Comparison of ENCODE assay signal across 17 cellular contexts in genomic region chr6:83257791-83258190, GRCh38.
DNase-seq lines count a peak whose midpoint lies in the region; ATAC-seq, FAIRE-seq and TF ChIP-seq lines count a peak whose summit lies in the region.
"Had no signal": no experiment of that assay in that cellular context is flagged by ENCODE, and none has a peak within 500 bp of the region (broad histone marks: within the 10 kb centered on the region; RNA-seq: fewer than 3 reads in every experiment).

No MANE protein-coding gene starts in this region.

- no peak overlapping the region for H3K27ac Mint-ChIP-seq in GM23338
- H3K27ac Mint-ChIP-seq: B cell; CD8-positive, alpha-beta T cell had no signal

- DNase-seq in A673 (ENCODE audit: low spot score), result no peak
- DNase-seq in M059J (ENCODE audit: low read depth), result peak; percentile 44
- peak; percentile 6 for DNase-seq in amniotic epithelial cell (ENCODE audit: low read depth)
- DNase-seq in myocyte (ENCODE audit: low read depth), result peak; percentile 26
- no peak for DNase-seq in stimulated activated CD8-positive, alpha-beta memory T cell treated with anti-CD3 and anti-CD28 coated beads, Interleukin-4, amount 100 ng/mL, for 48 hours
- DNase-seq in GM23338 (ENCODE audit: low spot score), result no peak
- no peak for DNase-seq in GM12892 (ENCODE audit: insufficient read length)
- no peak for DNase-seq in activated effector memory CD4-positive, alpha-beta T cell treated with Interleukin-2 at 50 U/mL for 16 hours
- DNase-seq: 8988T; Calu3; CD8-positive, alpha-beta T cell; DMS79 treated with DMSO at 0.1 percent for 48 hours; GF-D8; HCEC 1CT had no signal

- ATAC-seq in GM23338, result no peak
- ATAC-seq: CD8-positive, alpha-beta T cell had no signal

- peaks cover 8% of the 10 kb centered on the region for H3K36me3 ChIP-seq in A673 (ENCODE audit: insufficient read depth, low read length, poor library complexity, severe bottlenecking)
- H3K36me3 ChIP-seq in GM23338 (ENCODE audit: insufficient read depth), result no peaks in the 10 kb centered on the region
- H3K36me3 ChIP-seq: BLaER1 treated with 17β-estradiol and CSF1 and Interleukin-3, amounts not matched to agents 10 nM and 100 nM had no signal

- TF ChIP-seq POLR2A in GM12892 (IDR thresholded peaks at IDR 0.05; ENCODE audit: low read depth, low read length), result no peak

- no peaks in the 10 kb centered on the region for H3K27me3 ChIP-seq in A673 (replicated peaks; ENCODE audit: insufficient read depth, low read depth, low read length, poor library complexity)
- no peaks in the 10 kb centered on the region for H3K27me3 ChIP-seq in GM23338 (ENCODE audit: insufficient read depth)
- H3K27me3 ChIP-seq: BLaER1 treated with 17β-estradiol and CSF1 and Interleukin-3, amounts not matched to agents 10 nM and 100 nM had no signal

- no peaks in the 10 kb centered on the region for H3K9me3 Mint-ChIP-seq in GM23338
- H3K9me3 Mint-ChIP-seq: CD8-positive, alpha-beta T cell had no signal

- POLR2A ChIA-PET in A673 (lab: Charles Lee; ENCODE audit: low non-redundant PET), result no interaction called here

- CTCF ChIA-PET in A673 (lab: Charles Lee), result no interaction called here

- TF ChIP-seq CTCF in A673 (conservative IDR thresholded peaks at IDR 0.05; ENCODE audit: low read depth, low read length), result no peak
- TF ChIP-seq CTCF in GM23338 (conservative IDR thresholded peaks at IDR 0.05; ENCODE audit: low read depth in 2 of 2), result no peak

- intact Hi-C loops in A673 (cut with micrococcal nuclease; ENCODE audit: unreplicated experiment), result no loop called here

- no peaks in the 10 kb centered on the region for H3K79me2 ChIP-seq in GM23338 (replicated peaks; ENCODE audit: insufficient read depth)

- BruUV-seq in A673 (replicated peaks; lab: Mats Ljungman, UMichigan), result no TSS peak

- no peaks in the 10 kb centered on the region for H3F3A ChIP-seq in GM23338 (replicated peaks; ENCODE audit: low read depth)

- H3K4me1 Mint-ChIP-seq in GM23338, result peaks cover 3% of the 10 kb centered on the region; the same call in 2 of the 3 replicates
- H3K4me1 Mint-ChIP-seq: B cell had no signal

- no peaks in the 10 kb centered on the region for H4K20me1 ChIP-seq in GM23338 (replicated peaks; ENCODE audit: insufficient read depth)
- H4K20me1 ChIP-seq: BLaER1 treated with 17β-estradiol and CSF1 and Interleukin-3, amounts not matched to agents 10 nM and 100 nM had no signal

- H3K9me3 ChIP-seq in A673 (ENCODE audit: low read depth, low read length, poor library complexity, severe bottlenecking), result no peaks in the 10 kb centered on the region
- H3K9me3 ChIP-seq: BLaER1 treated with 17β-estradiol and CSF1 and Interleukin-3, amounts not matched to agents 10 nM and 100 nM had no signal

- H3K27ac ChIP-seq in A673 (ENCODE audit: low read depth, low read length, poor library complexity, severe bottlenecking) (peak overlapping the region; percentile 26), GM23338 (ENCODE audit: low read depth) (no peak overlapping the region)
- H3K27ac ChIP-seq: BLaER1 treated with 17β-estradiol and CSF1 and Interleukin-3, amounts not matched to agents 10 nM and 100 nM had no signal

- H3K4me1 ChIP-seq in A673 (ENCODE audit: insufficient read depth, low read length, poor library complexity, severe bottlenecking) (peaks cover 20% of the 10 kb centered on the region), GM23338 (ENCODE audit: insufficient read depth) (no peaks in the 10 kb centered on the region)
- H3K4me1 ChIP-seq: BLaER1 treated with 17β-estradiol and CSF1 and Interleukin-3, amounts not matched to agents 10 nM and 100 nM had no signal

- no peaks in the 10 kb centered on the region for H3K27me3 Mint-ChIP-seq in GM23338 (ENCODE audit: insufficient read depth, low read depth, poor library complexity)
- H3K27me3 Mint-ChIP-seq: B cell had no signal

- no peak overlapping the region for H3K4me2 ChIP-seq in GM23338
- H3K4me2 ChIP-seq: BLaER1 treated with 17β-estradiol and CSF1 and Interleukin-3, amounts not matched to agents 10 nM and 100 nM had no signal

- no peaks in the 10 kb centered on the region for H3K9me2 ChIP-seq in GM23338 (ENCODE audit: insufficient read depth)

- no peaks in the 10 kb centered on the region for H3K36me3 Mint-ChIP-seq in GM23338 (ENCODE audit: low read depth)
- H3K36me3 Mint-ChIP-seq: CD8-positive, alpha-beta T cell had no signal

- H3K4me3 Mint-ChIP-seq in GM23338, result no peak overlapping the region
- H3K4me3 Mint-ChIP-seq: B cell; CD8-positive, alpha-beta T cell had no signal

- no peak overlapping the region for H2AFZ ChIP-seq in GM23338

- no peak for FAIRE-seq in GM12892 (lab: Jason Lieb, UNC)
- FAIRE-seq: H54 had no signal

- H3K4me3 ChIP-seq in A673 (ENCODE audit: low read depth, low read length, poor library complexity, severe bottlenecking) (no peak overlapping the region), GM23338 (no peak overlapping the region)
- H3K4me3 ChIP-seq: BLaER1 treated with 17β-estradiol and CSF1 and Interleukin-3, amounts not matched to agents 10 nM and 100 nM had no signal

TF ChIP-seq in GM23338, 12 proteins besides CTCF, POLR2A, EP300 and RAD21 (continues in another document):
- TF ChIP-seq STAT1 (IDR thresholded peaks at IDR 0.05; ENCODE audit: unreplicated experiment), result no peak
- no peak for TF ChIP-seq NANOG (IDR thresholded peaks at IDR 0.05; ENCODE audit: borderline replicate concordance)
- no peak for TF ChIP-seq POLR2AphosphoS5 (IDR thresholded peaks at IDR 0.05; ENCODE audit: low read depth)
- no peak for TF ChIP-seq ZNF462 (CRISPR knock-in tag; IDR thresholded peaks at IDR 0.05)

Comparison
In these comparisons a context has a peak if more than half of its experiments do, and no peak if none do; other contexts are left out.
1. DNase-seq: peak in M059J (single experiment), amniotic epithelial cell (single experiment) and myocyte (single experiment); none in A673 (single experiment), stimulated activated CD8-positive, alpha-beta memory T cell treated with anti-CD3 and anti-CD28 coated beads, Interleukin-4, amount 100 ng/mL, for 48 hours (single experiment), GM23338 (single experiment), GM12892 (single experiment) and activated effector memory CD4-positive, alpha-beta T cell treated with Interleukin-2 at 50 U/mL for 16 hours (single experiment).